Comparison of ENCODE assay signal across 18 cellular contexts in the genomic region with DNA sequence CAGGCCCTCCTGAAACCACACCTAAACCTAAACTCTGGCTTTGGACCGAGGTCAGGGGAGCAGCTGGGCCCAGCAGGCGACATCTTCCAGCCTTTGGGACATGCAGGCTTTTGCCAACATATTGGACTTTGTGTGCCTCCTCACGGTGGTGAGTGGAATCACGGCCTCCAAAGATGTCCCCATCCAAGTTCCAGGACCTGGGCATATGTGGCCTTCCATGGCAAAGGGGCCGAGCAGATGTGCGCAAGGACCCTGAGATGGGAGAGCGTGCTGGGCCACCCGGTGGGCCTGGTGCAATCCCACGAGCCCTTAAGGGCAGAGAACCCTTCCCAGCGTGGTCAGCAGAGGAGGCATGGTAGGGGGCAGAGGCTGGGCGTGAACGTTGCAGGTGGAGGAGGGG.
DNase-seq lines count a peak whose midpoint lies in the region; ATAC-seq and TF ChIP-seq lines count a peak whose summit lies in the region.
"Had no signal": no experiment of that assay in that cellular context is flagged by ENCODE, and none has a peak within 500 bp of the region (broad histone marks: within the 10 kb centered on the region; RNA-seq: fewer than 3 reads in every experiment).

No MANE protein-coding gene starts in this region.

- no peaks in the 10 kb centered on the region for H3K9me3 Mint-ChIP-seq in nephron progenitor cell
- H3K9me3 Mint-ChIP-seq: CD8-positive, alpha-beta T cell; T-helper 1 cell treated with Interleukin-12 subunit alpha and Interleukin-12 subunit beta and Interleukin-4 antibody, amounts not matched to agents 30 μg/mL and 1 μg/mL, for 36 hours had no signal

- intact Hi-C loops in lower lobe of right lung (cut with DNase I), result no loop called here

- no peak overlapping the region for H3K4me2 ChIP-seq in OCI-LY1 (ENCODE audit: low read length)
- H3K4me2 ChIP-seq: BLaER1 had no signal

- no peaks in the 10 kb centered on the region for H3K27me3 Mint-ChIP-seq in nephron progenitor cell (ENCODE audit: low read depth, poor library complexity)

- H3K27me3 ChIP-seq in OCI-LY1 (ENCODE audit: insufficient read depth, low read length) (no peaks in the 10 kb centered on the region), lower lobe of right lung (ENCODE audit: low read depth) (peaks cover 9% of the 10 kb centered on the region)
- H3K27me3 ChIP-seq: BLaER1 had no signal

- H2AFZ ChIP-seq in OCI-LY1 (ENCODE audit: low read length), result no peak overlapping the region

- no peak overlapping the region for H3K4me3 ChIP-seq in GM12865 (ENCODE audit: low read depth, low read length)
- no peak overlapping the region for H3K4me3 ChIP-seq in OCI-LY1 (ENCODE audit: low read depth, low read length, poor library complexity, severe bottlenecking)
- H3K4me3 ChIP-seq in lower lobe of right lung, result no peak overlapping the region
- H3K4me3 ChIP-seq: BLaER1, SK-N-MC had no signal

- no peaks in the 10 kb centered on the region for H3K36me3 Mint-ChIP-seq in nephron progenitor cell (ENCODE audit: low read depth)
- H3K36me3 Mint-ChIP-seq: CD8-positive, alpha-beta T cell had no signal

- peak overlapping the region; percentile 55 for H3K27ac ChIP-seq in OCI-LY1 (ENCODE audit: low read depth, low read length, poor library complexity, severe bottlenecking)
- no peak overlapping the region for H3K27ac ChIP-seq in lower lobe of right lung
- H3K27ac ChIP-seq: BLaER1, SK-N-MC had no signal

- H3K4me3 Mint-ChIP-seq in nephron progenitor cell, result no peak overlapping the region
- H3K4me3 Mint-ChIP-seq: CD8-positive, alpha-beta T cell; T-helper 1 cell treated with Interleukin-12 subunit alpha and Interleukin-12 subunit beta and Interleukin-4 antibody, amounts not matched to agents 30 μg/mL and 1 μg/mL, for 36 hours had no signal

- H3K9me3 ChIP-seq in OCI-LY1 (ENCODE audit: low read length), result no peaks in the 10 kb centered on the region
- H3K9me3 ChIP-seq in lower lobe of right lung, result no peaks in the 10 kb centered on the region

- no peak for ATAC-seq in lower lobe of right lung
- ATAC-seq: CD8-positive, alpha-beta T cell had no signal

- peaks cover 6% of the 10 kb centered on the region; the same call in 1 of the 2 replicates for H3F3A ChIP-seq in OCI-LY1 (ENCODE audit: insufficient read depth, low read length)

- H3K36me3 ChIP-seq in OCI-LY1 (ENCODE audit: insufficient read depth, low read length) (no peaks in the 10 kb centered on the region), lower lobe of right lung (no peaks in the 10 kb centered on the region)
- H3K36me3 ChIP-seq: BLaER1 had no signal

- DNase-seq in NCI-H82 (lab: John Stamatoyannopoulos, UW) (peak; percentile 26), NCI-H82 treated with DMSO at 0.1 percent for 48 hours (lab: John Stamatoyannopoulos, UW; ENCODE audit: unreplicated experiment) (no peak), GM12865 (ENCODE audit: low read depth) (no peak), nephron progenitor cell (no peak), SKM-1 treated with dmso at 0.1 percent for 144 hours (lab: John Stamatoyannopoulos, UW; ENCODE audit: unreplicated experiment) (no peak), lower lobe of right lung (no peak), LoVo (ENCODE audit: low spot score) (no peak)
- DNase-seq: CD8-positive, alpha-beta T cell; KBM-7; NCI-H1092; NCI-H1694; NCI-H2107; NCI-H2227 treated with DMSO at 0.1 percent for 48 hours; NCI-H524 treated with DMSO at 0.1 percent for 48 hours had no signal

- peak overlapping the region; percentile 85 for H3K27ac Mint-ChIP-seq in nephron progenitor cell
- H3K27ac Mint-ChIP-seq: CD8-positive, alpha-beta T cell; T-helper 1 cell treated with Interleukin-12 subunit alpha and Interleukin-12 subunit beta and Interleukin-4 antibody, amounts not matched to agents 30 μg/mL and 1 μg/mL, for 36 hours had no signal

- H3K4me1 Mint-ChIP-seq in nephron progenitor cell, result no peaks in the 10 kb centered on the region

- TF ChIP-seq CTCF in GM12865 (IDR thresholded peaks at IDR 0.05; ENCODE audit: insufficient read depth, low read depth, low read length, missing control alignments) (peak; percentile 10), OCI-LY1 (IDR thresholded peaks at IDR 0.05; ENCODE audit: low read length) (peak; percentile 65), nephron progenitor cell (IDR thresholded peaks at IDR 0.05) (no peak), lower lobe of right lung (IDR thresholded peaks at IDR 0.05) (no peak)

- peaks cover 45% of the 10 kb centered on the region for H3K4me1 ChIP-seq in OCI-LY1 (ENCODE audit: insufficient read depth, low read length, severe bottlenecking)
- no peaks in the 10 kb centered on the region for H3K4me1 ChIP-seq in lower lobe of right lung

- no peaks in the 10 kb centered on the region for H3K79me2 ChIP-seq in OCI-LY1 (ENCODE audit: insufficient read depth, low read length)

- no peaks in the 10 kb centered on the region for H3K9me2 ChIP-seq in OCI-LY1 (ENCODE audit: low read depth, low read length)

- no peaks in the 10 kb centered on the region for H4K20me1 ChIP-seq in OCI-LY1 (ENCODE audit: insufficient read depth, low read length)
- H4K20me1 ChIP-seq: BLaER1 had no signal

- no peak overlapping the region; the same call in 1 of the 2 replicates for H3K9ac ChIP-seq in OCI-LY1 (ENCODE audit: low read length)
- H3K9ac ChIP-seq: BLaER1 had no signal

Comparison
In these comparisons a context has a peak if more than half of its experiments do, and no peak if none do; other contexts are left out.
1. CTCF ChIP-seq: peak in GM12865 (single experiment) and OCI-LY1 (single experiment); none in nephron progenitor cell (single experiment) and lower lobe of right lung (single experiment).